15 cellular contexts compared by ENCODE assay signal in the genomic region with DNA sequence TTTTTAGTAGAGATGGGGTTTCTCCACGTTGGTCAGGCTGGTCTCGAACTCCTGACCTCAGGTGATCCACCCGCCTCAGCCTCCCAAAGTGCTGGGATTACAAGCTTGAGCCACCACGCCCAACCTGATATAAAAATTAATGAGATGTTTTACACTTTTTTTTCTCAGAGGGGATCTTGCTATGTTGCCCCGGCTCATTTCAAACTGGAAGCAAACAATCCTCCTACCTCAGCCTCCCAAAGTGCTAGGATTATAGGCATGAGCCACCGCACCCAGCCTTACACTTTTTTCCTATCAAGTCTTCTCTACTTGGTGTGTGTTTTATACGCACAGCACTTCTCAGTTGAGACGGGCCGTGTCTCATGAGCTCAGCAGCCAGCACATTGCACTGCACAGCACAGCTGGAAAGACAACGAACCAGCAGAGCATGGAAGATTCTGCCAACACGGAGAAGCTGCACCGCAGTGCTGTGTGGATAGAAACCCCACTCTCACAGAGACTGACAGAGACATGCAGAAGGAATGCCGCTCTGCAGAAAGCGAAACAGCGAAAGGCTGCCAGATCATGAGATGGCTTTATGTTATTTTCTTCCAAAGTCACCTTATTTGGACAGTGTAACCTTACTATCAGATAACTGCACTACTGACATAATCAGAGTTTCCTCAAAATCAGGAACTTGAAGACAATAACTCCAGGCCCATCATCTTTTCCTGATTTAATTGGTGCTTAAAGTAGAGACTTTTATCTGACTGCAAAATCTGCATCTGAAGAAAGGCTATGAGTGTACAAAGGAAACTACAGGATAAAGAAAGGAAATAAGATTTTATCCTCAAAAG. TPM values are rescaled to one million over a fixed set of nuclear protein-coding genes. Genes with fewer than 3 reads are reported as not detected.
A peak's percentile ranks its signal among the peaks of the same experiment; 100 is the strongest.
DNase-seq lines count a peak whose midpoint lies in the region; ATAC-seq and TF ChIP-seq lines count a peak whose summit lies in the region.
"Had no signal": no experiment of that assay in that cellular context is flagged by ENCODE, and none has a peak within 500 bp of the region (broad histone marks: within the 10 kb centered on the region; RNA-seq: fewer than 3 reads in every experiment).

No MANE protein-coding gene starts in this region.

- H3K9me3 Mint-ChIP-seq in CD4-positive, alpha-beta memory T cell: peaks cover 0 to 3% (median 0%) of the 10 kb centered on the region in 8 donors
- no peaks in the 10 kb centered on the region for H3K9me3 Mint-ChIP-seq in T-helper 2 cell treated with Interferon-gamma antibody and Interleukin-4, amounts not matched to agents 5 μg/mL and 100 μg/mL, for 36 hours
- no peaks in the 10 kb centered on the region for H3K9me3 Mint-ChIP-seq in CD4-positive, alpha-beta T cell
- H3K9me3 Mint-ChIP-seq in effector memory CD8-positive, alpha-beta T cell: no peaks in the 10 kb centered on the region

- no peaks in the 10 kb centered on the region for H3K27me3 ChIP-seq in CD4-positive, alpha-beta memory T cell (ENCODE audit: insufficient read depth, low read length)
- H3K27me3 ChIP-seq in right atrium auricular region: no peaks in the 10 kb centered on the region
- no peaks in the 10 kb centered on the region for H3K27me3 ChIP-seq in CD4-positive, alpha-beta T cell (ENCODE audit: control insufficient read depth, insufficient read depth, low read length)

- no peaks in the 10 kb centered on the region for H3K4me1 ChIP-seq in CD4-positive, alpha-beta memory T cell (ENCODE audit: insufficient read depth, low read length)
- no peaks in the 10 kb centered on the region for H3K4me1 ChIP-seq in right atrium auricular region

- peak overlapping the region in 6 of 7 donors; percentile 38 to 73 (median 50) for H3K27ac Mint-ChIP-seq in CD4-positive, alpha-beta memory T cell
- peak overlapping the region; percentile 32 for H3K27ac Mint-ChIP-seq in T-helper 2 cell treated with Interferon-gamma antibody and Interleukin-4, amounts not matched to agents 5 μg/mL and 100 μg/mL, for 36 hours
- no peak overlapping the region for H3K27ac Mint-ChIP-seq in CD4-positive, alpha-beta T cell
- H3K27ac Mint-ChIP-seq in effector memory CD8-positive, alpha-beta T cell: no peak overlapping the region

- H3K4me1 Mint-ChIP-seq in CD4-positive, alpha-beta memory T cell: peaks cover 8 to 11% (median 11%) of the 10 kb centered on the region in 4 donors
- peaks cover 12% of the 10 kb centered on the region for H3K4me1 Mint-ChIP-seq in T-helper 2 cell treated with Interferon-gamma antibody and Interleukin-4, amounts not matched to agents 5 μg/mL and 100 μg/mL, for 36 hours (ENCODE audit: low read depth)
- H3K4me1 Mint-ChIP-seq in CD4-positive, alpha-beta T cell (ENCODE audit: low read depth): peaks cover 7% of the 10 kb centered on the region
- H3K4me1 Mint-ChIP-seq in effector memory CD8-positive, alpha-beta T cell (ENCODE audit: low read depth in 2 of 2): no peaks in the 10 kb centered on the region

- no peak for DNase-seq in CD4-positive, alpha-beta memory T cell
- no peak for DNase-seq in T-helper 2 cell treated with Interferon-gamma antibody and Interleukin-4, amounts not matched to agents 5 μg/mL and 100 μg/mL, for 36 hours (ENCODE audit: low spot score)
- no peak for DNase-seq in right atrium auricular region (ENCODE audit: low spot score)
- peak; percentile 83 for DNase-seq in pulmonary artery endothelial cell (ENCODE audit: low read depth, low spot score)
- no peak for DNase-seq in CD4-positive, alpha-beta T cell
- no peak for DNase-seq in effector memory CD8-positive, alpha-beta T cell
- no peak for DNase-seq in GDM1 (lab: John Stamatoyannopoulos, UW)
- DNase-seq in NCI-H1694 (lab: John Stamatoyannopoulos, UW): no peak
- DNase-seq: activated CD4-positive, alpha-beta T cell treated with anti-CD3 and anti-CD28 coated beads, Interleukin-2, amount 50 U/mL, for 4 hours; AML-193; glutamatergic neuron; mucosa of descending colon; stimulated activated naive CD4-positive, alpha-beta T cell had no signal

- H3K36me3 Mint-ChIP-seq in CD4-positive, alpha-beta memory T cell: peaks cover 24 to 42% of the 10 kb centered on the region in 2 donors
- peaks cover 26% of the 10 kb centered on the region for H3K36me3 Mint-ChIP-seq in T-helper 2 cell treated with Interferon-gamma antibody and Interleukin-4, amounts not matched to agents 5 μg/mL and 100 μg/mL, for 36 hours (ENCODE audit: low read depth)
- peaks cover 61% of the 10 kb centered on the region for H3K36me3 Mint-ChIP-seq in CD4-positive, alpha-beta T cell (ENCODE audit: low read depth)
- H3K36me3 Mint-ChIP-seq in effector memory CD8-positive, alpha-beta T cell (ENCODE audit: insufficient read depth): peaks cover 37% of the 10 kb centered on the region

- intact Hi-C loops in CD4-positive, alpha-beta memory T cell (cut with micrococcal nuclease): no loop called here
- intact Hi-C loops in CD4-positive, alpha-beta T cell (cut with DNase I, micrococcal nuclease): loop anchor here in 1 of 2 experiments (5.0 kb wide), 1 partner anchor 478 kb away; no protein-coding TSS in a partner anchor

- POLR2A ChIA-PET in CD4-positive, alpha-beta memory T cell (lab: Charles Lee; ENCODE audit: partially characterized antibody): no interaction called here
- POLR2A ChIA-PET in CD4-positive, alpha-beta T cell (lab: Charles Lee): no interaction called here

- H3K4me3 ChIP-seq in CD4-positive, alpha-beta memory T cell (ENCODE audit: low read length in 2 of 2): no peak overlapping the region
- H3K4me3 ChIP-seq in right atrium auricular region: no peak overlapping the region
- H3K4me3 ChIP-seq: mucosa of descending colon, smooth muscle cell had no signal

- peak overlapping the region in 4 of 8 donors; percentile 11 to 30 (median 26) for H3K4me3 Mint-ChIP-seq in CD4-positive, alpha-beta memory T cell
- peak overlapping the region; percentile 15 for H3K4me3 Mint-ChIP-seq in T-helper 2 cell treated with Interferon-gamma antibody and Interleukin-4, amounts not matched to agents 5 μg/mL and 100 μg/mL, for 36 hours
- no peak overlapping the region for H3K4me3 Mint-ChIP-seq in CD4-positive, alpha-beta T cell
- no peak overlapping the region for H3K4me3 Mint-ChIP-seq in effector memory CD8-positive, alpha-beta T cell

- no peak for TF ChIP-seq CTCF in right atrium auricular region (IDR thresholded peaks at IDR 0.05)
- no peak for TF ChIP-seq CTCF in CD4-positive, alpha-beta T cell (IDR thresholded peaks at IDR 0.05)

- no peaks in the 10 kb centered on the region for H3K9me3 ChIP-seq in CD4-positive, alpha-beta memory T cell (ENCODE audit: control insufficient read depth in 1 of 2, low read length in 2 of 2)
- no peaks in the 10 kb centered on the region for H3K9me3 ChIP-seq in right atrium auricular region
- H3K9me3 ChIP-seq in CD4-positive, alpha-beta T cell (ENCODE audit: control insufficient read depth, low read length): no peaks in the 10 kb centered on the region
- H3K9me3 ChIP-seq: mucosa of descending colon had no signal

- no peak for ATAC-seq in CD4-positive, alpha-beta T cell (ENCODE audit: poor library complexity)
- no peak for ATAC-seq in effector memory CD8-positive, alpha-beta T cell (replicated peaks)
- ATAC-seq: HCT116, mucosa of descending colon had no signal

- no peaks in the 10 kb centered on the region for H3K27me3 Mint-ChIP-seq in CD4-positive, alpha-beta memory T cell
- no peaks in the 10 kb centered on the region for H3K27me3 Mint-ChIP-seq in T-helper 2 cell treated with Interferon-gamma antibody and Interleukin-4, amounts not matched to agents 5 μg/mL and 100 μg/mL, for 36 hours (ENCODE audit: low read depth)
- H3K27me3 Mint-ChIP-seq in CD4-positive, alpha-beta T cell: no peaks in the 10 kb centered on the region
- no peaks in the 10 kb centered on the region for H3K27me3 Mint-ChIP-seq in effector memory CD8-positive, alpha-beta T cell

- peaks cover 20% of the 10 kb centered on the region for H3K36me3 ChIP-seq in CD4-positive, alpha-beta memory T cell (ENCODE audit: insufficient read depth, low read length)
- peaks cover 33% of the 10 kb centered on the region for H3K36me3 ChIP-seq in right atrium auricular region

- H3K27ac ChIP-seq in CD4-positive, alpha-beta memory T cell (ENCODE audit: low read depth, low read length): no peak overlapping the region
- peak overlapping the region; percentile 13 to 38 for H3K27ac ChIP-seq in right atrium auricular region
- no peak overlapping the region for H3K27ac ChIP-seq in CD4-positive, alpha-beta T cell (ENCODE audit: low read depth, low read length)

- CTCF ChIA-PET in CD4-positive, alpha-beta memory T cell (lab: Charles Lee; ENCODE audit: partially characterized antibody): interaction anchor here (0.9 to 1.6 kb wide), 5 partner anchors 11 to 360 kb away, joined by 3 to 4 read pairs (median 4); no protein-coding TSS in a partner anchor
- CTCF ChIA-PET in CD4-positive, alpha-beta T cell (lab: Charles Lee): no interaction called here

RNA-seq across cellular contexts. Expression of gene QRICH2, which starts 6.5 kb away (rescaled TPM):
- 1 to 10 TPM; 5.3 to 5.5 TPM for total RNA-seq in CD4-positive, alpha-beta memory T cell
- polyA plus RNA-seq in CD4-positive, alpha-beta memory T cell: under 1 TPM; 0.21 to 0.52 TPM
- total RNA-seq in right atrium auricular region (1 to 10 TPM; 1.1 to 1.2 TPM), pulmonary artery endothelial cell (1.8 and 4.4 TPM in 2 replicates)
- total RNA-seq in CD4-positive, alpha-beta T cell: 1 to 10 TPM; 1.8 to 2.1 TPM

RNA-seq across cellular contexts. Expression of gene PRPSAP1, which starts 39.1 kb away (rescaled TPM):
- total RNA-seq in CD4-positive, alpha-beta memory T cell: 10 to 100 TPM; 63.4 to 65.8 TPM
- polyA plus RNA-seq in CD4-positive, alpha-beta memory T cell: 10 to 100 TPM; 55.2 to 99.1 TPM
- total RNA-seq in right atrium auricular region (10 to 100 TPM; 33.7 to 34.0 TPM), pulmonary artery endothelial cell (45.9 and 47.9 TPM in 2 replicates)
- 10 to 100 TPM; 10.8 to 12.1 TPM for total RNA-seq in CD4-positive, alpha-beta T cell

RNA-seq across cellular contexts. Expression of gene UBALD2, which starts 49.5 kb away (rescaled TPM):
- total RNA-seq in CD4-positive, alpha-beta memory T cell: 100 to 1,000 TPM; 101 to 103 TPM
- 10 to 100 TPM in 1 of 2 donors, 1 to 10 TPM in 1; 6.2 to 11.1 TPM for polyA plus RNA-seq in CD4-positive, alpha-beta memory T cell
- total RNA-seq in right atrium auricular region: 1 to 10 TPM; 8.4 to 9.7 TPM
- total RNA-seq in pulmonary artery endothelial cell: 9.3 and 14.2 TPM in 2 replicates
- total RNA-seq in CD4-positive, alpha-beta T cell: 100 to 1,000 TPM; 253 to 265 TPM

Comparison
In these comparisons a context has a peak if more than half of its experiments do, and no peak if none do; other contexts are left out.
1. H3K27ac ChIP-seq: peak in right atrium auricular region (2 of 2); none in CD4-positive, alpha-beta memory T cell (single experiment) and CD4-positive, alpha-beta T cell (single experiment).
2. H3K27ac Mint-ChIP-seq: peak in CD4-positive, alpha-beta memory T cell (6 of 7) and T-helper 2 cell treated with Interferon-gamma antibody and Interleukin-4, amounts not matched to agents 5 μg/mL and 100 μg/mL, for 36 hours (single experiment); none in CD4-positive, alpha-beta T cell (single experiment) and effector memory CD8-positive, alpha-beta T cell (0 of 2).